In the genomic region with DNA sequence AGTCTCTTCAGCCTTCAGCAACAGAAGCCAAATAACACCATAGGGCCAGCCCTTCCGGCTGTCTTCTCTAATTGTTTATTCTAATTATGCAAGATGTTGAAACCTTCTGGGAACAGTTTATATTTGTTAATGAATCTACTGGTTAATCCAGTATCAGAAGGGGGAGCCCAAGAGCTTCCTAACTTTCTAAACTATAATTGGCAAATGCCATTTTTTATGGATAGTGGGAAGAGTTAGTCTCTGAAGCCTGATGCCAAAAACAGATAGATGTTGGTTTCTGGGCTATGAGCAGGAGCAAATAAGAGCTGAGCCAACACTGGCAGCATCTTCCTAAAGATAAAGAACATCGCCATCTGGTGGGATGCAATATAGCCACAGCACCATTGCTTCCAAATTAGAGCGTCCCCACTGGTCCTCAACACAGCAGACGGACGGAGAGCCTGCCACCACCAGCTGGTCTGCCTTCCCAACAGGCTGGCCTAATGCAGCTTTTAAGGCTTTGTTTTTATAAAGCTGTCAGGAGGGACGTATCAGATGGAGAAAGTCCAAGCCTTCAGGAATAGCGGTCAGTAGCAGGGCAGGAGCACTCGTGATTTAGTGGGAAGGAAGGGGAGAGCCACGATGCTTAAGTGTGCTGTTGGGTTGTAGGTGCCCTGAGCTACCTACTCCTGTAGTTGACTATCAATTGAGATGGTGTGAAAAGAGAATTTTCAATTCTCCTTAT, we compare ENCODE assay signal across 8 cellular contexts.
DNase-seq lines count a peak whose midpoint lies in the region; ATAC-seq and TF ChIP-seq lines count a peak whose summit lies in the region.

No MANE protein-coding gene starts in this region.

- DNase-seq in AG09319 (ENCODE audit: extremely low read depth, low read depth) (no peak), NCI-H1694 treated with DMSO at 0.1 percent for 48 hours (lab: John Stamatoyannopoulos, UW) (peak; percentile 96), head of caudate nucleus (peak in 30 of 42 donors; percentile 6 to 71 (median 38)), sciatic nerve (ENCODE audit: low spot score) (no peak), cortex of kidney (lab: John Stamatoyannopoulos, UW) (no peak), OCI-M2 (lab: John Stamatoyannopoulos, UW; ENCODE audit: unreplicated experiment) (no peak)
- DNase-seq in activated CD4-positive, alpha-beta T cell treated with anti-CD3 and anti-CD28 coated beads, Interleukin-2, amount 50 U/mL, for 48 hours, result peak; percentile 10 to 28

- ATAC-seq in sciatic nerve, result peak; percentile 85

- no peak overlapping the region for H3K4me3 ChIP-seq in GM12875 (ENCODE audit: low read depth, low read length)

- intact Hi-C loops in head of caudate nucleus (cut with DNase I) (loop anchor here (10.0 kb wide), 1 partner anchor 509 kb away; no protein-coding TSS in a partner anchor), sciatic nerve (cut with DNase I) (no loop called here)

- TF ChIP-seq CTCF in AG09319 (IDR thresholded peaks at IDR 0.05; ENCODE audit: low read depth, low read length), result peak; percentile 50
- peak; percentile 60 for TF ChIP-seq CTCF in GM12875 (IDR thresholded peaks at IDR 0.05; ENCODE audit: borderline replicate concordance, insufficient read depth, low read depth, low read length)

Comparison
In these comparisons a context has a peak if more than half of its experiments do, and no peak if none do; other contexts are left out.
1. DNase-seq: peak in NCI-H1694 treated with DMSO at 0.1 percent for 48 hours (single experiment), activated CD4-positive, alpha-beta T cell treated with anti-CD3 and anti-CD28 coated beads, Interleukin-2, amount 50 U/mL, for 48 hours (2 of 2) and head of caudate nucleus (30 of 42); none in AG09319 (single experiment), sciatic nerve (single experiment), cortex of kidney (single experiment) and OCI-M2 (single experiment).